In the genomic region with DNA sequence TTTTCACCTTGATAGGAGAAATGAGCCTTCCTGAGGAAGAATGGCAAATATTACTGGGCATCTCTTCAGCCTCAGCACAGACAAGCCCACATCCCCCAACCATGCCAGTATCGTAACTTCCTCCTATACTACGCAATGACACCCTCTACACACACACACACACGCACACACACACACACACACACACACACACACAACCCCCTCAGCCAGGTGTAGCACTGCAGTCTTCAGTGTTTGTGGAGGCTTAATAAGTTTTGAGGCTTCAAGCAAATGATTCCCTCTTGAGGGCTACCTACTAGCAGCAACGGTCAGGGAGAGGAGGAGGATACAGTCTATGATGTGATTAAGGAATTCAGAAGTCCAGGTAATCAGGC, we compare ENCODE assay signal across 8 cellular contexts. TPM values are rescaled to one million over a fixed set of nuclear protein-coding genes. Genes with fewer than 3 reads are reported as not detected.
DNase-seq lines count a peak whose midpoint lies in the region; TF ChIP-seq lines count a peak whose summit lies in the region.

No MANE protein-coding gene starts in this region.

- no peaks in the 10 kb centered on the region for H3K9me2 ChIP-seq in hepatocyte (replicated peaks; ENCODE audit: insufficient read depth)

- H3K4me1 ChIP-seq in hepatocyte (ENCODE audit: insufficient read depth): peaks cover 40% of the 10 kb centered on the region

- WGBS in hepatocyte (ENCODE audit: low lambda C conversion rate, missing lambda C conversion rate): 13% methylated on average over 4 of the region's 4 CpGs

- DNase-seq in GM06990 (ENCODE audit: extremely low read depth, insufficient read length) (no peak), NOMO-1 (lab: John Stamatoyannopoulos, UW; ENCODE audit: unreplicated experiment in 2 of 2) (peak; percentile 39), hepatocyte (ENCODE audit: low spot score) (no peak), DMS153 (lab: John Stamatoyannopoulos, UW) (no peak), NCI-H524 treated with DMSO at 0.1 percent for 48 hours (lab: John Stamatoyannopoulos, UW) (no peak), NCI-H774 (lab: John Stamatoyannopoulos, UW) (no peak)
- peak; percentile 54 for DNase-seq in activated naive CD4-positive, alpha-beta T cell treated with Interleukin-2 at 50 U/mL for 16 hours

- no peak for TF ChIP-seq CTCF in GM06990 (IDR thresholded peaks at IDR 0.05; ENCODE audit: insufficient read depth, low read length, poor library complexity, severe bottlenecking)
- TF ChIP-seq CTCF in hepatocyte (IDR thresholded peaks at IDR 0.05; ENCODE audit: poor library complexity): no peak

- peak overlapping the region; percentile 95 for H2AFZ ChIP-seq in hepatocyte

- no peaks in the 10 kb centered on the region for H3K9me3 ChIP-seq in hepatocyte (ENCODE audit: low read depth)

- peak overlapping the region; percentile 92 for H3K4me3 ChIP-seq in GM06990 (replicated peaks; ENCODE audit: low read depth, low read length)
- peak overlapping the region; percentile 69 for H3K4me3 ChIP-seq in hepatocyte
- H3K4me3 ChIP-seq in skin epidermis: peak overlapping the region; percentile 57 to 85 (median 71)

- H3K79me2 ChIP-seq in hepatocyte: peaks cover 19% of the 10 kb centered on the region

- H3K27ac ChIP-seq in hepatocyte: peak overlapping the region; percentile 97
- peak overlapping the region; percentile 59 to 99 (median 95) for H3K27ac ChIP-seq in skin epidermis

- H3K4me2 ChIP-seq in hepatocyte: peak overlapping the region; percentile 96

- H3K27me3 ChIP-seq in GM06990 (replicated peaks; ENCODE audit: control insufficient read depth, insufficient read depth, low read length) (no peaks in the 10 kb centered on the region), hepatocyte (no peaks in the 10 kb centered on the region)

- H3K36me3 ChIP-seq in GM06990 (ENCODE audit: control insufficient read depth, insufficient read depth, low read length): peaks cover 2% of the 10 kb centered on the region
- no peaks in the 10 kb centered on the region for H3K36me3 ChIP-seq in hepatocyte (replicated peaks; ENCODE audit: insufficient read depth, low read depth)

- H4K20me1 ChIP-seq in hepatocyte (ENCODE audit: insufficient read depth, poor library complexity, severe bottlenecking): no peaks in the 10 kb centered on the region

RNA-seq across cellular contexts. Expression of gene DGKA, which starts 1.6 kb away (rescaled TPM):
- 25.3 and 27.0 TPM in 2 replicates for total RNA-seq in hepatocyte
- 25.4 and 25.9 TPM in 2 replicates for polyA plus RNA-seq in hepatocyte

RNA-seq across cellular contexts. Expression of gene PYM1, which starts 4.8 kb away (rescaled TPM):
- 33.7 and 44.5 TPM in 2 replicates for total RNA-seq in hepatocyte
- polyA plus RNA-seq in hepatocyte: 39.9 and 51.1 TPM in 2 replicates

RNA-seq across cellular contexts. Expression of gene PMEL, which starts 33.3 kb away (rescaled TPM):
- 8.6 and 15.3 TPM in 2 replicates for total RNA-seq in hepatocyte
- polyA plus RNA-seq in hepatocyte: 27.9 and 34.2 TPM in 2 replicates

RNA-seq across cellular contexts. Expression of gene CDK2, which starts 34.1 kb away (rescaled TPM):
- total RNA-seq in hepatocyte: 26.6 and 31.1 TPM in 2 replicates
- polyA plus RNA-seq in hepatocyte: 23.9 and 25.8 TPM in 2 replicates

RNA-seq across cellular contexts. Expression of gene RAB5B, which starts 41.3 kb away (rescaled TPM):
- total RNA-seq in hepatocyte: 79.1 and 93.4 TPM in 2 replicates
- polyA plus RNA-seq in hepatocyte: 101 and 103 TPM in 2 replicates

Comparison
In these comparisons a context has a peak if more than half of its experiments do, and no peak if none do; other contexts are left out.
1. DNase-seq: peak in NOMO-1 (2 of 2) and activated naive CD4-positive, alpha-beta T cell treated with Interleukin-2 at 50 U/mL for 16 hours (single experiment); none in GM06990 (single experiment), hepatocyte (single experiment), DMS153 (single experiment), NCI-H524 treated with DMSO at 0.1 percent for 48 hours (single experiment) and NCI-H774 (single experiment).
2. Peak in every context shown above with its lines, with median percentiles within 50 percentile points of each other: H3K4me3 ChIP-seq.